Comparison of ENCODE assay signal across 10 cellular contexts in genomic region chr16:79597277-79597676, GRCh38. TPM values are rescaled to one million over a fixed set of nuclear protein-coding genes. Genes with fewer than 3 reads are reported as not detected.
A peak's percentile ranks its signal among the peaks of the same experiment; 100 is the strongest.
DNase-seq lines count a peak whose midpoint lies in the region; ATAC-seq and TF ChIP-seq lines count a peak whose summit lies in the region.
"Had no signal": no experiment of that assay in that cellular context is flagged by ENCODE, and none has a peak within 500 bp of the region (broad histone marks: within the 10 kb centered on the region; RNA-seq: fewer than 3 reads in every experiment).

No MANE protein-coding gene starts in this region.

- no peaks in the 10 kb centered on the region for H3K27me3 Mint-ChIP-seq in activated CD4-positive, alpha-beta memory T cell treated with anti-CD3 and anti-CD28 coated beads, Interleukin-2, amount 10 ng/mL, durations not matched to agents 7 days and 5 days

- TF ChIP-seq CTCF in HEK293 (tag by site-specific recombination; IDR thresholded peaks at IDR 0.05): no peak
- no peak for TF ChIP-seq CTCF in gastroesophageal sphincter (IDR thresholded peaks at IDR 0.05)
- no peak for TF ChIP-seq CTCF in retinal pigment epithelial cell (conservative IDR thresholded peaks at IDR 0.05; ENCODE audit: low read depth, low read length)
- no peak for TF ChIP-seq CTCF in mucosa of descending colon (IDR thresholded peaks at IDR 0.05)

- H3K9me3 ChIP-seq in HEK293 (ENCODE audit: control insufficient read depth, insufficient read depth, low read depth, low read length) (no peaks in the 10 kb centered on the region), gastroesophageal sphincter (no peaks in the 10 kb centered on the region), mucosa of descending colon (no peaks in the 10 kb centered on the region)

- H3K9me3 Mint-ChIP-seq in activated CD4-positive, alpha-beta memory T cell treated with anti-CD3 and anti-CD28 coated beads, Interleukin-2, amount 10 ng/mL, durations not matched to agents 7 days and 5 days: no peaks in the 10 kb centered on the region

- ATAC-seq in gastroesophageal sphincter (no peak), mucosa of descending colon (no peak), left lobe of liver (no peak), HG03378 (IDR thresholded peaks at IDR 0.05; ENCODE audit: unreplicated experiment) (no peak)

- no peak overlapping the region for H3K27ac ChIP-seq in HEK293 (ENCODE audit: extremely low read depth, low read depth, low read length)
- peak overlapping the region in 2 of 4 donors; percentile 81 to 91 for H3K27ac ChIP-seq in gastroesophageal sphincter

- H3K36me3 ChIP-seq in HEK293 (ENCODE audit: control insufficient read depth in 2 of 2, insufficient read depth in 1 of 2, low read length in 2 of 2) (peaks cover 0 to 3% of the 10 kb centered on the region in 2 experiments; a peak in 1 of 3 replicates), gastroesophageal sphincter (no peaks in the 10 kb centered on the region), mucosa of descending colon (ENCODE audit: low read depth) (no peaks in the 10 kb centered on the region)

- H3K27ac Mint-ChIP-seq in activated CD4-positive, alpha-beta memory T cell treated with anti-CD3 and anti-CD28 coated beads, Interleukin-2, amount 10 ng/mL, durations not matched to agents 7 days and 5 days: peak overlapping the region; percentile 95

- DNase-seq in activated CD4-positive, alpha-beta memory T cell treated with anti-CD3 and anti-CD28 coated beads, Interleukin-2, amount 10 ng/mL, durations not matched to agents 7 days and 5 days: no peak
- DNase-seq in retinal pigment epithelial cell (ENCODE audit: low read depth) (no peak), NCI-H1694 treated with DMSO at 0.1 percent for 48 hours (lab: John Stamatoyannopoulos, UW) (no peak), mucosa of descending colon (no peak), left lobe of liver (ENCODE audit: low spot score) (no peak)
- DNase-seq: GDM1; stimulated activated CD4-positive, alpha-beta T cell treated with anti-CD3 and anti-CD28 coated beads, Interleukin-4, amount 100 ng/mL, for 1 hour had no signal

- H3K4me3 ChIP-seq in HEK293 (ENCODE audit: low read depth, low read length): peak overlapping the region; percentile 61
- H3K4me3 ChIP-seq in gastroesophageal sphincter: peak overlapping the region; percentile 48 to 74
- peak overlapping the region; percentile 77 for H3K4me3 ChIP-seq in retinal pigment epithelial cell (ENCODE audit: low read length)
- no peak overlapping the region for H3K4me3 ChIP-seq in mucosa of descending colon

- WGBS in gastroesophageal sphincter (ENCODE audit: low coverage in 1 of 2), 2 donors: 13 to 62% methylated on average over 3 of the region's 3 CpGs

- peaks cover 72% of the 10 kb centered on the region for H3K36me3 Mint-ChIP-seq in activated CD4-positive, alpha-beta memory T cell treated with anti-CD3 and anti-CD28 coated beads, Interleukin-2, amount 10 ng/mL, durations not matched to agents 7 days and 5 days (ENCODE audit: low read depth)

- CTCF ChIA-PET in HEK293 (lab: Yijun Ruan, JAX): no interaction called here
- CTCF ChIA-PET in activated CD4-positive, alpha-beta memory T cell treated with anti-CD3 and anti-CD28 coated beads, Interleukin-2, amount 10 ng/mL, durations not matched to agents 7 days and 5 days (lab: Charles Lee): interaction anchor here (0.8 to 0.9 kb wide), 2 partner anchors 316 to 1497 kb away, joined by 3 read pairs; no protein-coding TSS in a partner anchor

- peaks cover 7% of the 10 kb centered on the region for H3K27me3 ChIP-seq in gastroesophageal sphincter

- peaks cover 17% of the 10 kb centered on the region for H3K4me1 ChIP-seq in HEK293 (ENCODE audit: control insufficient read depth, insufficient read depth, low read length)
- H3K4me1 ChIP-seq in gastroesophageal sphincter: peaks cover 0 to 25% (median 4%) of the 10 kb centered on the region in 3 donors
- H3K4me1 ChIP-seq in mucosa of descending colon (ENCODE audit: low read depth): peaks cover 8% of the 10 kb centered on the region

- H3K4me1 Mint-ChIP-seq in activated CD4-positive, alpha-beta memory T cell treated with anti-CD3 and anti-CD28 coated beads, Interleukin-2, amount 10 ng/mL, durations not matched to agents 7 days and 5 days: peaks cover 34% of the 10 kb centered on the region

- POLR2A ChIA-PET in HEK293 (lab: Yijun Ruan, JAX): no interaction called here
- POLR2A ChIA-PET in activated CD4-positive, alpha-beta memory T cell treated with anti-CD3 and anti-CD28 coated beads, Interleukin-2, amount 10 ng/mL, durations not matched to agents 7 days and 5 days (lab: Charles Lee): interaction anchor here (0.9 to 6.3 kb wide), 11 partner anchors 20 to 819 kb away, joined by 3 to 202 read pairs (median 67); no protein-coding TSS in a partner anchor

- H3K4me3 Mint-ChIP-seq in activated CD4-positive, alpha-beta memory T cell treated with anti-CD3 and anti-CD28 coated beads, Interleukin-2, amount 10 ng/mL, durations not matched to agents 7 days and 5 days: peak overlapping the region; percentile 91

- no peak for TF ChIP-seq POLR2A in gastroesophageal sphincter (IDR thresholded peaks at IDR 0.05)

- no peak for TF ChIP-seq EP300 in gastroesophageal sphincter (IDR thresholded peaks at IDR 0.05)

- intact Hi-C loops in mucosa of descending colon (cut with DNase I, micrococcal nuclease): no loop called here

TF ChIP-seq in HEK293, 187 proteins besides CTCF, POLR2A, EP300 and RAD21:
- TF ChIP-seq ZNF155 (tag by site-specific recombination; IDR thresholded peaks at IDR 0.05) (no peak), ZNF138 (tag by site-specific recombination; IDR thresholded peaks at IDR 0.05; ENCODE audit: borderline replicate concordance) (no peak), ZNF600 (tag by site-specific recombination; IDR thresholded peaks at IDR 0.05) (no peak), MEIS1 (CRISPR knock-in tag; IDR thresholded peaks at IDR 0.05; ENCODE audit: borderline replicate concordance) (no peak), ZNF24 (tag by site-specific recombination; IDR thresholded peaks at IDR 0.05) (no peak), ZNF274 (IDR thresholded peaks at IDR 0.05; ENCODE audit: low read length) (no peak), ZNF274 (tag by site-specific recombination; IDR thresholded peaks at IDR 0.05; ENCODE audit: borderline replicate concordance) (no peak), ZNF2 (tag by site-specific recombination; IDR thresholded peaks at IDR 0.05) (no peak), REPIN1 (tag by site-specific recombination; IDR thresholded peaks at IDR 0.05; ENCODE audit: low read depth) (no peak), TRIM28 (IDR thresholded peaks at IDR 0.05; ENCODE audit: borderline replicate concordance, low read length) (no peak)

RNA-seq across cellular contexts. Expression of gene MAF, which starts 3.3 kb away (rescaled TPM):
- total RNA-seq in activated CD4-positive, alpha-beta memory T cell treated with anti-CD3 and anti-CD28 coated beads, Interleukin-2, amount 10 ng/mL, durations not matched to agents 7 days and 5 days: 100 to 1,000 TPM; 279 to 281 TPM
- 10 to 100 TPM; 24.8 to 52.0 (median 33.6) TPM for total RNA-seq in gastroesophageal sphincter
- 10 to 100 TPM; 17.7 to 48.1 (median 25.1) TPM for total RNA-seq in mucosa of descending colon
- total RNA-seq in left lobe of liver: 44.0 TPM
